In genomic region chrX:20263474-20263873, GRCh38 we compare ENCODE assay signal across 1 cellular context.
TF ChIP-seq lines count a peak whose summit lies in the region.

No MANE protein-coding gene starts in this region.

TF ChIP-seq in HCT116, 20 proteins besides CTCF, POLR2A, EP300 and RAD21 (continued from another document):
- TF ChIP-seq REST (IDR thresholded peaks at IDR 0.05; ENCODE audit: low read depth) (no peak), POLR2AphosphoS5 (IDR thresholded peaks at IDR 0.05; ENCODE audit: low read depth, low read length) (no peak)
